ENCODE assay signal across 8 cellular contexts in the genomic region with DNA sequence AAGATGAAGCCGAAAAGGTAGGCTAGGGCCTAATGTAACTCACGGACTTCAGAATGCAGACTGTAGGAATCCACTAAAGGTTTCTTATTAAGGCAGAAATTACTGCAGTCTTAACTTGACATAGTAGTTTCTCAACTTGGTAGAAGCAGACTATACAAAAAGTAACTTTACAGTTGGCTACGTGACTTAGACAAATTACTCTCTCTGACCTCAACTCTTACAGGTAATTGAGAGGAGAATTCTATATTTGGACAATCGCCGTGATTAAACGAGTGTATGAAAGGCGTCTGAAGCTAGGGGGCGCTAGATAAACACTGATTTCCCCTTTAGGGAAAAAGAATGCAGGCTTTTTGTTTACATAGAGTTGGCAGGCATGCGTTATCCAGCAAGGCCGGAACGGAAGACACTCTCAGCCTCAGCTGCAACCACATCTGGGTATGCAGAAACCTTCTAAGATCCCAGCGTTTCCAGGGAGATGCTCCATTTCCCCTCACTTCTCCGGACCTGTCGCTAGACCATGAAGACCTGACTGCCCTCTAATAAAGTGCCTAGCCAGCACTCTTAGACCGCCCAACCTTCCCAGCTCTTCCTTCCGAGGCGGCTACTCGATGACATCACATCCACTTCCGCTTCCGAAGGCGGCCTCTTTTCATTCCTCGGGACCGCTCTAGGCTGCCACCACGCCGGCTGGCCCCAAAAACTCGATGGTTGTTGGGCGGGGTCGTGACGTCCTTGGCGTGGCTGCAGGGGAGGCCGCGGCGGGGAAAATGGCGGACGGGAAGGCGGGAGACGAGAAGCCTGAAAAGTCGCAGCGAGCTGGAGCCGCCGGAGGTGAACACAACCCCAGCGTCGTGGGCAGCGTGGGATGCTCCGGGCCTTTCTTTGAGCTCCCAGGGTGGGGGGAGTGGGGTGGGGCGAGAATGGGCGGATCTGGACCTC. TPM values are rescaled to one million over a fixed set of nuclear protein-coding genes. Genes with fewer than 3 reads are reported as not detected.
DNase-seq lines count a peak whose midpoint lies in the region; ATAC-seq and TF ChIP-seq lines count a peak whose summit lies in the region.

PCNP (plus strand) TSS at position 732 of the 939 bp plus-strand sequence; CDS start at position 768, 36 bp downstream.

- H3K27ac ChIP-seq in gastroesophageal sphincter (peak within 1 kb of the TSS; percentile 95 to 99 (median 98)), suprapubic skin (peak within 1 kb of the TSS; percentile 98)

- H3K27ac Mint-ChIP-seq in activated naive CD4-positive, alpha-beta T cell treated with anti-CD3 and anti-CD28 coated beads, Interleukin-2, amount 10 ng/mL, durations not matched to agents 7 days and 5 days: peak within 1 kb of the TSS; percentile 99

- H3K9me3 Mint-ChIP-seq in activated naive CD4-positive, alpha-beta T cell treated with anti-CD3 and anti-CD28 coated beads, Interleukin-2, amount 10 ng/mL, durations not matched to agents 7 days and 5 days: no peaks in the 10 kb centered on the region

- peaks cover 0 to 12% of the 10 kb centered on the region in 2 donors for H3K36me3 ChIP-seq in gastroesophageal sphincter
- H3K36me3 ChIP-seq in suprapubic skin: peaks cover 10% of the 10 kb centered on the region

- TF ChIP-seq CTCF in gastroesophageal sphincter (IDR thresholded peaks at IDR 0.05) (peak; percentile 87 to 96 (median 92)), suprapubic skin (IDR thresholded peaks at IDR 0.05) (peak; percentile 80)

- H3K36me3 Mint-ChIP-seq in activated naive CD4-positive, alpha-beta T cell treated with anti-CD3 and anti-CD28 coated beads, Interleukin-2, amount 10 ng/mL, durations not matched to agents 7 days and 5 days: peaks cover 25% of the 10 kb centered on the region

- TF ChIP-seq EP300 in gastroesophageal sphincter (IDR thresholded peaks at IDR 0.05) (no peak), suprapubic skin (IDR thresholded peaks at IDR 0.05) (no peak)

- CTCF ChIA-PET in HEK293T (lab: Yijun Ruan, JAX): interaction anchor here (0.6 to 1.1 kb wide), 5 partner anchors 12 to 382 kb away, joined by 3 to 5 read pairs (median 3); partner anchors contain the start of gene TRMT10C
- CTCF ChIA-PET in activated naive CD4-positive, alpha-beta T cell treated with anti-CD3 and anti-CD28 coated beads, Interleukin-2, amount 10 ng/mL, durations not matched to agents 7 days and 5 days (lab: Charles Lee): interaction anchor here (0.7 to 1.6 kb wide), 14 partner anchors 9 to 256 kb away, joined by 3 to 10 read pairs (median 4); partner anchors contain the start of genes SENP7, TRMT10C and ZBTB11

- H3K27me3 ChIP-seq in gastroesophageal sphincter (no peaks in the 10 kb centered on the region), suprapubic skin (no peaks in the 10 kb centered on the region)

- WGBS in gastroesophageal sphincter (ENCODE audit: low coverage in 1 of 2), 2 donors: 2 to 5% methylated on average over 15 to 17 of the region's 47 CpGs
- 3% methylated on average over 33 of the region's 47 CpGs for WGBS in suprapubic skin

- ATAC-seq in gastroesophageal sphincter: peak; percentile 98

- DNase-seq in GM04503 (ENCODE audit: low read depth) (peak; percentile 94), HEK293T (ENCODE audit: extremely low spot score) (peak; percentile 93), MV-4-11 (lab: John Stamatoyannopoulos, UW) (peak; percentile 98), SK-N-DZ (ENCODE audit: low spot score) (peak; percentile 99), non-pigmented ciliary epithelial cell (ENCODE audit: low read depth) (peak; percentile 95), suprapubic skin (ENCODE audit: low spot score in 2 of 2) (peak; percentile 99)
- DNase-seq in activated naive CD4-positive, alpha-beta T cell treated with anti-CD3 and anti-CD28 coated beads, Interleukin-2, amount 10 ng/mL, durations not matched to agents 7 days and 5 days: peak; percentile 100

- H3K9me3 ChIP-seq in gastroesophageal sphincter: no peaks in the 10 kb centered on the region
- H3K9me3 ChIP-seq in suprapubic skin: no peaks in the 10 kb centered on the region

- peak within 1 kb of the TSS; percentile 99 for H3K4me3 Mint-ChIP-seq in activated naive CD4-positive, alpha-beta T cell treated with anti-CD3 and anti-CD28 coated beads, Interleukin-2, amount 10 ng/mL, durations not matched to agents 7 days and 5 days

- peaks cover 73% of the 10 kb centered on the region for H3K4me1 Mint-ChIP-seq in activated naive CD4-positive, alpha-beta T cell treated with anti-CD3 and anti-CD28 coated beads, Interleukin-2, amount 10 ng/mL, durations not matched to agents 7 days and 5 days

- peak within 1 kb of the TSS; percentile 69 to 93 for H3K4me3 ChIP-seq in gastroesophageal sphincter
- H3K4me3 ChIP-seq in suprapubic skin: peak within 1 kb of the TSS; percentile 78

- H3K4me1 ChIP-seq in gastroesophageal sphincter (peaks cover 11 to 46% (median 11%) of the 10 kb centered on the region in 3 donors), suprapubic skin (peaks cover 43% of the 10 kb centered on the region)

- peak; percentile 57 to 75 for TF ChIP-seq POLR2A in gastroesophageal sphincter (IDR thresholded peaks at IDR 0.05)
- TF ChIP-seq POLR2A in suprapubic skin (IDR thresholded peaks at IDR 0.05): peak; percentile 37 to 80

- POLR2A ChIA-PET in HEK293T (lab: Yijun Ruan, JAX): interaction anchor here (0.9 to 2.3 kb wide), 17 partner anchors 9 to 113 kb away, joined by 3 to 23 read pairs (median 4); partner anchors contain the start of genes RPL24, SENP7, TRMT10C and ZBTB11

- no peaks in the 10 kb centered on the region for H3K27me3 Mint-ChIP-seq in activated naive CD4-positive, alpha-beta T cell treated with anti-CD3 and anti-CD28 coated beads, Interleukin-2, amount 10 ng/mL, durations not matched to agents 7 days and 5 days

TF ChIP-seq in HEK293T, 16 proteins besides CTCF, POLR2A, EP300 and RAD21:
- TF ChIP-seq CTBP1 (IDR thresholded peaks at IDR 0.05; ENCODE audit: borderline replicate concordance): no peak
- TF ChIP-seq L3MBTL2 (conservative IDR thresholded peaks at IDR 0.05): peak; percentile 68
- no peak for TF ChIP-seq ZNF384 (IDR thresholded peaks at IDR 0.05)
- no peak for TF ChIP-seq TARDBP (IDR thresholded peaks at IDR 0.05)
- TF ChIP-seq PKNOX1 (IDR thresholded peaks at IDR 0.05): peak; percentile 84
- peak; percentile 90 for TF ChIP-seq ELF4 (IDR thresholded peaks at IDR 0.05)
- peak; percentile 83 for TF ChIP-seq FOXK2 (IDR thresholded peaks at IDR 0.05)
- TF ChIP-seq NFRKB (IDR thresholded peaks at IDR 0.05): peak; percentile 74; the same call in 1 of the 2 replicates
- TF ChIP-seq FOXA1 (IDR thresholded peaks at IDR 0.05): no peak

RNA-seq across cellular contexts. Expression of gene PCNP, which starts in this region (rescaled TPM):
- polyA plus RNA-seq in SK-N-DZ (2014; cell fraction: cytosol; rRNA removed): 118 and 129 TPM in 2 replicates
- 87.3 and 137 TPM in 2 replicates for polyA plus RNA-seq in SK-N-DZ (2014; cell fraction: nucleus; rRNA removed)
- total RNA-seq in gastroesophageal sphincter: 100 to 1,000 TPM; 107 to 159 (median 130) TPM
- total RNA-seq in suprapubic skin: 100 to 1,000 TPM in 1 of 4 donors, 10 to 100 TPM in 3; 53.8 to 133 (median 72.6) TPM

Comparison
In these comparisons a context has a peak if more than half of its experiments do, and no peak if none do; other contexts are left out.
1. Peak in every context shown above with its lines: DNase-seq, ATAC-seq, H3K4me3 ChIP-seq and H3K27ac ChIP-seq.